In the genomic region with DNA sequence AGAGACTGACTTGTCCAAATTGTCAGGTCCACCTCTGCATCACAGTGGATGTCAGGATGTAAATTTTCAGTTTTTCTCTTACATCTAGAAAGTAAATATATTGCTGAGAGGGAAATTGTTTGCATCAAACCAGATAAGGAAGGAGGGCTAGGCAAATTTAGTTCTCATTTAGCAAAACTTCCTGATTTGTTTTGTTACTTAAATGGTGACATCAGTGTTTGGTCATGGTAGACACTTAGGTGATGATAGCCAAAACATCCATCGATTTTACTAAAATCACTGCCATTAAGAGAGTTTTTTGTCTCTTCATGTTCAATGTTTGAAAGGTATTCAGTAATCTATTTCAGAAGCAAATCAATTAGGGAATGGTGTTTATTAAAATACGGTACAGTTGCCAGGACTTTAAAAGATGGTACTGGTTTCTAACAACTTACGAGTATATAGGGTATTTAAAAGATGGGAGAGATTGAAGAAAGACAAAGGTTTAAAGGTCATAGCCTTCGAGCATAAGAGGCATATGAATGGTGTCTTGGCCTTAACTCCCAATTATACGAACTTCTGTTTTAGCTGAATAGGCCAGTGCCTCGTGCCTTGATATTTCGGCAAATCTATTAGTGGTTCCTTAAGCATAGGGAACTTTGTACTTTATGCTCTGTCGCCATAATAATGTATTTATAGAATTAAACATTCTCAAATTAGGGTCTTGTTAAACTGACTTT, we compare ENCODE assay signal across 1 cellular context.
TF ChIP-seq lines count a peak whose summit lies in the region.

No MANE protein-coding gene starts in this region.

TF ChIP-seq in IMR-90, 13 proteins besides CTCF, POLR2A, EP300 and RAD21:
- TF ChIP-seq RCOR1 (IDR thresholded peaks at IDR 0.05; ENCODE audit: insufficient replicate concordance, low read length) (no peak), FOS (IDR thresholded peaks at IDR 0.05; ENCODE audit: low read depth, low read length) (no peak), MAFK (IDR thresholded peaks at IDR 0.05; ENCODE audit: low read depth, low read length) (no peak), RFX5 (IDR thresholded peaks at IDR 0.05; ENCODE audit: low read depth, low read length) (no peak), MXI1 (IDR thresholded peaks at IDR 0.05; ENCODE audit: borderline replicate concordance, low read depth, low read length) (no peak), NFE2L2 (IDR thresholded peaks at IDR 0.05; ENCODE audit: low read depth, low read length) (no peak), CEBPB (IDR thresholded peaks at IDR 0.05; ENCODE audit: low read depth, low read length) (no peak), MAZ (IDR thresholded peaks at IDR 0.05; ENCODE audit: borderline replicate concordance, low read depth, low read length) (no peak), SMC3 (IDR thresholded peaks at IDR 0.05; ENCODE audit: low read depth, low read length) (no peak), CHD1 (IDR thresholded peaks at IDR 0.05; ENCODE audit: low read depth, low read length) (no peak), BHLHE40 (IDR thresholded peaks at IDR 0.05; ENCODE audit: low read depth, low read length) (no peak)
- TF ChIP-seq, protein P1, sequence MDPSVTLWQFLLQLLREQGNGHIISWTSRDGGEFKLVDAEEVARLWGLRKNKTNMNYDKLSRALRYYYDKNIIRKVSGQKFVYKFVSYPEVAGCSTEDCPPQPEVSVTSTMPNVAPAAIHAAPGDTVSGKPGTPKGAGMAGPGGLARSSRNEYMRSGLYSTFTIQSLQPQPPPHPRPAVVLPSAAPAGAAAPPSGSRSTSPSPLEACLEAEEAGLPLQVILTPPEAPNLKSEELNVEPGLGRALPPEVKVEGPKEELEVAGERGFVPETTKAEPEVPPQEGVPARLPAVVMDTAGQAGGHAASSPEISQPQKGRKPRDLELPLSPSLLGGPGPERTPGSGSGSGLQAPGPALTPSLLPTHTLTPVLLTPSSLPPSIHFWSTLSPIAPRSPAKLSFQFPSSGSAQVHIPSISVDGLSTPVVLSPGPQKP (IDR thresholded peaks at IDR 0.05; ENCODE audit: borderline replicate concordance, low read depth, low read length) = no peak
- TF ChIP-seq, protein P2, sequence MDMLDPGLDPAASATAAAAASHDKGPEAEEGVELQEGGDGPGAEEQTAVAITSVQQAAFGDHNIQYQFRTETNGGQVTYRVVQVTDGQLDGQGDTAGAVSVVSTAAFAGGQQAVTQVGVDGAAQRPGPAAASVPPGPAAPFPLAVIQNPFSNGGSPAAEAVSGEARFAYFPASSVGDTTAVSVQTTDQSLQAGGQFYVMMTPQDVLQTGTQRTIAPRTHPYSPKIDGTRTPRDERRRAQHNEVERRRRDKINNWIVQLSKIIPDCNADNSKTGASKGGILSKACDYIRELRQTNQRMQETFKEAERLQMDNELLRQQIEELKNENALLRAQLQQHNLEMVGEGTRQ (IDR thresholded peaks at IDR 0.05; ENCODE audit: low read depth, low read length) = no peak
